ENCODE assay signal across 18 cellular contexts in genomic region chr2:222545821-222546540, GRCh38.
DNase-seq lines count a peak whose midpoint lies in the region; TF ChIP-seq lines count a peak whose summit lies in the region.
"Had no signal": no experiment of that assay in that cellular context is flagged by ENCODE, and none has a peak within 500 bp of the region (broad histone marks: within the 10 kb centered on the region; RNA-seq: fewer than 3 reads in every experiment).

No MANE protein-coding gene starts in this region.

- H3K27ac ChIP-seq in HEK293 (ENCODE audit: extremely low read depth, low read depth, low read length) (no peak overlapping the region), H9 (ENCODE audit: insufficient read length, low read depth, low read length) (no peak overlapping the region)
- H3K27ac ChIP-seq: Peyer's patch had no signal

- no peaks in the 10 kb centered on the region for H3K79me1 ChIP-seq in H9 (ENCODE audit: insufficient read depth, low read depth, low read length, poor library complexity, severe bottlenecking)

- no peak overlapping the region for H2BK5ac ChIP-seq in H9 (ENCODE audit: insufficient read length, low read length)

- peaks cover 11% of the 10 kb centered on the region for H3K27me3 ChIP-seq in adipocyte (replicated peaks; ENCODE audit: control insufficient read depth, insufficient read depth, low read length)
- no peaks in the 10 kb centered on the region for H3K27me3 ChIP-seq in neuron (ENCODE audit: insufficient read depth, low read length)
- H3K27me3 ChIP-seq in H9 (ENCODE audit: insufficient read depth, low read length), result no peaks in the 10 kb centered on the region
- H3K27me3 ChIP-seq: Peyer's patch had no signal

- H3T11ph ChIP-seq in H9 (ENCODE audit: low read length), result no peak overlapping the region

- H3K4me1 ChIP-seq in HEK293 (ENCODE audit: control insufficient read depth, insufficient read depth, low read length) (peaks cover 9% of the 10 kb centered on the region; the same call in 1 of the 2 replicates), adipocyte (ENCODE audit: control insufficient read depth, insufficient read depth, low read length) (peaks cover 3% of the 10 kb centered on the region), neuron (ENCODE audit: insufficient read depth, low read length) (peaks cover 49% of the 10 kb centered on the region), H9 (ENCODE audit: insufficient read depth, low read length) (peaks cover 4% of the 10 kb centered on the region)

- H3K27me3 Mint-ChIP-seq in H9 (ENCODE audit: low read depth), result peaks cover 9% of the 10 kb centered on the region
- H3K27me3 Mint-ChIP-seq: B cell had no signal

- no peaks in the 10 kb centered on the region for H3K9me3 Mint-ChIP-seq in H9
- H3K9me3 Mint-ChIP-seq: CD4-positive, alpha-beta memory T cell had no signal

- H3K23ac ChIP-seq in H9 (ENCODE audit: insufficient read length, low read depth, low read length), result no peak overlapping the region

- H4K5ac ChIP-seq in H9 (ENCODE audit: insufficient read length, low read depth, low read length), result no peak overlapping the region

- DNase-seq in NCI-H2227 (lab: John Stamatoyannopoulos, UW; ENCODE audit: unreplicated experiment) (peak; percentile 36), adipocyte (ENCODE audit: low read depth) (peak; percentile 2), C1 segment of cervical spinal cord (lab: John Stamatoyannopoulos, UW) (no peak), H9 (no peak)
- no peak for DNase-seq in activated CD4-positive, alpha-beta T cell treated with anti-CD3 and anti-CD28 coated beads for 1 hour
- DNase-seq: ACHN; CD4-positive, alpha-beta memory T cell; DMS79; HCEC 1CT; KBM-7; NCI-H2029; NCI-H524; Peyer's patch; Right ventricle myocardium superior had no signal

- no peak overlapping the region for H3K4me3 Mint-ChIP-seq in H9
- H3K4me3 Mint-ChIP-seq: B cell; CD4-positive, alpha-beta memory T cell had no signal

- H3K18ac ChIP-seq in H9 (ENCODE audit: insufficient read length, low read depth, low read length), result no peak overlapping the region

- no peak for TF ChIP-seq CTCF in HEK293 (tag by site-specific recombination; IDR thresholded peaks at IDR 0.05)
- TF ChIP-seq CTCF in H9 (conservative IDR thresholded peaks at IDR 0.05), result no peak

- peaks cover 17 to 20% of the 10 kb centered on the region in 2 experiments for H3K4me1 Mint-ChIP-seq in H9
- H3K4me1 Mint-ChIP-seq: B cell; CD4-positive, alpha-beta memory T cell had no signal

- no peaks in the 10 kb centered on the region for H3K36me3 Mint-ChIP-seq in H9 (ENCODE audit: insufficient read depth in 1 of 3, low read depth in 3 of 3)
- H3K36me3 Mint-ChIP-seq: CD4-positive, alpha-beta memory T cell had no signal

- H4K91ac ChIP-seq in H9 (ENCODE audit: insufficient read length, low read depth, low read length), result no peak overlapping the region

- no peak overlapping the region for H3K56ac ChIP-seq in H9 (ENCODE audit: insufficient read length, low read depth, low read length)

- no peak overlapping the region for H2AK5ac ChIP-seq in H9 (ENCODE audit: insufficient read length, low read length)

- no peak overlapping the region for H4K8ac ChIP-seq in H9 (replicated peaks; ENCODE audit: insufficient read length, low read depth, low read length)

- H3K27ac Mint-ChIP-seq in H9, result no peak overlapping the region
- H3K27ac Mint-ChIP-seq: B cell; CD4-positive, alpha-beta memory T cell had no signal

- H4K20me1 ChIP-seq in H9 (ENCODE audit: control insufficient read depth, insufficient read depth, insufficient read length), result no peaks in the 10 kb centered on the region

- H3K4me3 ChIP-seq in HEK293 (ENCODE audit: low read depth, low read length), result no peak overlapping the region
- H3K4me3 ChIP-seq in adipocyte (ENCODE audit: low read length), result no peak overlapping the region
- H3K4me3 ChIP-seq in neuron (ENCODE audit: low read length), result no peak overlapping the region
- H3K4me3 ChIP-seq: GM12878, Peyer's patch had no signal

- POLR2A ChIA-PET in HEK293 (lab: Yijun Ruan, JAX), result no interaction called here

- H2BK20ac ChIP-seq in H9 (ENCODE audit: low read depth, low read length, poor library complexity, severe bottlenecking), result no peak overlapping the region

- H3K4ac ChIP-seq in H9 (ENCODE audit: low read depth, low read length), result no peak overlapping the region

- CTCF ChIA-PET in HEK293 (lab: Yijun Ruan, JAX), result interaction anchor here (1.0 to 1.4 kb wide), 3 partner anchors 14 to 503 kb away, joined by 4 read pairs; no protein-coding TSS in a partner anchor

- H3K9me3 ChIP-seq in HEK293 (ENCODE audit: control insufficient read depth, insufficient read depth, low read depth, low read length) (no peaks in the 10 kb centered on the region), adipocyte (ENCODE audit: control insufficient read depth, low read length) (no peaks in the 10 kb centered on the region), neuron (ENCODE audit: low read length) (no peaks in the 10 kb centered on the region), H9 (ENCODE audit: control insufficient read depth, low read depth, low read length) (no peaks in the 10 kb centered on the region)
- H3K9me3 ChIP-seq: Peyer's patch had no signal

- no peak overlapping the region for H2BK120ac ChIP-seq in H9 (ENCODE audit: low read depth, low read length, poor library complexity, severe bottlenecking)

- H3K23me2 ChIP-seq in H9 (ENCODE audit: insufficient read length, low read depth, low read length, poor library complexity, severe bottlenecking), result no peaks in the 10 kb centered on the region

- H2AFZ ChIP-seq in neuron (ENCODE audit: low read depth, low read length) (peak overlapping the region; percentile 3), H9 (ENCODE audit: low read length) (no peak overlapping the region)

- H3K4me2 ChIP-seq in H9 (ENCODE audit: insufficient read depth, insufficient read length, low read length), result no peak overlapping the region

- no CpG with 5 or more reads among the region's 4 CpGs for WGBS in H9 (ENCODE audit: extremely low coverage, insufficient read length, low lambda C conversion rate)

- H3K79me2 ChIP-seq in H9 (ENCODE audit: insufficient read depth, low read length), result no peaks in the 10 kb centered on the region

- H3K36me3 ChIP-seq in HEK293 (ENCODE audit: control insufficient read depth in 2 of 2, insufficient read depth in 1 of 2, low read length in 2 of 2), result no peaks in the 10 kb centered on the region; a peak in 1 of 3 replicates
- no peaks in the 10 kb centered on the region for H3K36me3 ChIP-seq in adipocyte (ENCODE audit: control insufficient read depth, insufficient read depth, low read length, severe bottlenecking)
- no peaks in the 10 kb centered on the region for H3K36me3 ChIP-seq in neuron (ENCODE audit: insufficient read depth, low read length)
- H3K36me3 ChIP-seq: Peyer's patch had no signal

- H3K14ac ChIP-seq in H9 (ENCODE audit: insufficient read depth, low read length), result no peak overlapping the region

- H3K9ac ChIP-seq in adipocyte (ENCODE audit: low read length) (no peak overlapping the region), H9 (ENCODE audit: extremely low read depth, insufficient read length, low read length) (no peak overlapping the region)

- no peak overlapping the region for H2BK15ac ChIP-seq in H9 (ENCODE audit: low read depth, low read length)

- no peak overlapping the region for H2BK12ac ChIP-seq in H9 (ENCODE audit: insufficient read length, low read depth, low read length)

TF ChIP-seq in HEK293, 187 proteins besides CTCF, POLR2A, EP300 and RAD21 (continues in another document):
- TF ChIP-seq ZNF629 (tag by site-specific recombination; IDR thresholded peaks at IDR 0.05), result no peak
- no peak for TF ChIP-seq ZNF692 (tag by site-specific recombination; IDR thresholded peaks at IDR 0.05)
- no peak for TF ChIP-seq ZSCAN18 (tag by site-specific recombination; IDR thresholded peaks at IDR 0.05)
- no peak for TF ChIP-seq ZNF747 (tag by site-specific recombination; IDR thresholded peaks at IDR 0.05)
- no peak for TF ChIP-seq ATF2 (tag by site-specific recombination; IDR thresholded peaks at IDR 0.05; ENCODE audit: low read depth)
- TF ChIP-seq ZBTB20 (tag by site-specific recombination; IDR thresholded peaks at IDR 0.05), result 0 out of 2 replicates have a peak, but pooled peaks have one; percentile 41
- no peak for TF ChIP-seq ZNF114 (tag by site-specific recombination; IDR thresholded peaks at IDR 0.05)
- TF ChIP-seq MYNN (tag by site-specific recombination; IDR thresholded peaks at IDR 0.05; ENCODE audit: borderline replicate concordance), result no peak
- TF ChIP-seq ZNF530 (tag by site-specific recombination; IDR thresholded peaks at IDR 0.05; ENCODE audit: low read depth), result no peak

Comparison
In these comparisons a context has a peak if more than half of its experiments do, and no peak if none do; other contexts are left out.
1. DNase-seq: peak in NCI-H2227 (single experiment) and adipocyte (single experiment); none in C1 segment of cervical spinal cord (0 of 14), H9 (single experiment) and activated CD4-positive, alpha-beta T cell treated with anti-CD3 and anti-CD28 coated beads for 1 hour (single experiment).